In genomic region chr1:17826165-17826488, GRCh38 we compare ENCODE assay signal across 8 cellular contexts.
DNase-seq lines count a peak whose midpoint lies in the region; ATAC-seq and TF ChIP-seq lines count a peak whose summit lies in the region.

No MANE protein-coding gene starts in this region.

- H2AK9ac ChIP-seq in IMR-90 (replicated peaks; ENCODE audit: low read depth, low read length, poor library complexity) = no peak overlapping the region

- H2AFZ ChIP-seq in IMR-90 (replicated peaks; ENCODE audit: low read length, poor library complexity) = no peak overlapping the region

- H3K9me3 Mint-ChIP-seq in stimulated activated memory B cell treated with anti-CD40 and anti-IgM and Interleukin-4, amounts not matched to agents 10 μg/mL and 1 μg/mL and 100 μg/mL, for 72 hours = peaks cover 2% of the 10 kb centered on the region

- H3K4me3 ChIP-seq in IMR-90 (ENCODE audit: insufficient read depth, low read depth, low read length) (no peak overlapping the region), left lung (no peak overlapping the region), upper lobe of right lung (no peak overlapping the region)

- H3K79me1 ChIP-seq in IMR-90 (ENCODE audit: low read depth in 1 of 2, low read length in 2 of 2) = no peaks in the 10 kb centered on the region

- no peak overlapping the region for H3K56ac ChIP-seq in IMR-90 (ENCODE audit: extremely low read depth, insufficient read depth, low read length)

- H3K4me2 ChIP-seq in IMR-90 (ENCODE audit: low read depth, low read length) = no peak overlapping the region

- H2BK5ac ChIP-seq in IMR-90 (ENCODE audit: low read depth, low read length, poor library complexity, severe bottlenecking) = no peak overlapping the region

- H3K9ac ChIP-seq in IMR-90 (ENCODE audit: low read depth, low read length) = no peak overlapping the region

- no peak overlapping the region for H4K8ac ChIP-seq in IMR-90 (ENCODE audit: low read depth in 2 of 2, low read length in 2 of 2)

- H4K20me1 ChIP-seq in IMR-90 (ENCODE audit: insufficient read depth, low read length) = no peaks in the 10 kb centered on the region

- in situ Hi-C loops in IMR-90 (cut with MboI; ENCODE audit: low sequenced_read_pairs) = no loop called here

- H2BK120ac ChIP-seq in IMR-90 (ENCODE audit: low read depth, low read length) = no peak overlapping the region

- peaks cover 75% of the 10 kb centered on the region for H3K27me3 Mint-ChIP-seq in stimulated activated memory B cell treated with anti-CD40 and anti-IgM and Interleukin-4, amounts not matched to agents 10 μg/mL and 1 μg/mL and 100 μg/mL, for 72 hours

- no TSS peak for BruUV-seq in IMR-90 (replicated peaks; lab: Mats Ljungman, UMichigan)

- peak; percentile 66 for TF ChIP-seq RAD21 in IMR-90 (IDR thresholded peaks at IDR 0.05; ENCODE audit: low read length)

- no peaks in the 10 kb centered on the region for H3K9me3 ChIP-seq in IMR-90 (ENCODE audit: control insufficient read depth, insufficient read depth, low read length)
- no peaks in the 10 kb centered on the region for H3K9me3 ChIP-seq in left lung
- no peaks in the 10 kb centered on the region for H3K9me3 ChIP-seq in upper lobe of right lung

- H2BK15ac ChIP-seq in IMR-90 (ENCODE audit: low read depth, low read length) = no peak overlapping the region

- H3K4me3 Mint-ChIP-seq in stimulated activated memory B cell treated with anti-CD40 and anti-IgM and Interleukin-4, amounts not matched to agents 10 μg/mL and 1 μg/mL and 100 μg/mL, for 72 hours = no peak overlapping the region

- H3K23ac ChIP-seq in IMR-90 (ENCODE audit: low read depth, low read length) = no peak overlapping the region

- no peaks in the 10 kb centered on the region for H3K4me1 Mint-ChIP-seq in stimulated activated memory B cell treated with anti-CD40 and anti-IgM and Interleukin-4, amounts not matched to agents 10 μg/mL and 1 μg/mL and 100 μg/mL, for 72 hours

- dilution Hi-C loops in IMR-90 (cut with HindIII; ENCODE audit: low sequenced_read_pairs, unreplicated experiment) = no loop called here

- H3K27ac Mint-ChIP-seq in stimulated activated memory B cell treated with anti-CD40 and anti-IgM and Interleukin-4, amounts not matched to agents 10 μg/mL and 1 μg/mL and 100 μg/mL, for 72 hours = no peak overlapping the region

- H3K9me1 ChIP-seq in IMR-90 (ENCODE audit: insufficient read depth, low read length) = no peaks in the 10 kb centered on the region

- 32% methylated on average over 11 of the region's 16 CpGs; no CpG with 5 or more reads in 1 of the 2 experiments for WGBS in IMR-90 (ENCODE audit: extremely low coverage in 2 of 2, insufficient read length in 1 of 2), 2 experiments

- no peak overlapping the region for H2AK5ac ChIP-seq in IMR-90 (ENCODE audit: low read depth, low read length)

- intact Hi-C loops in IMR-90 (cut with micrococcal nuclease) = loop anchor here (1.0 kb wide), 1 partner anchor 164 kb away; no protein-coding TSS in a partner anchor
- intact Hi-C loops in left lung (cut with DNase I) = loop anchor here in 1 of 2 donors (10.0 kb wide), 1 partner anchor 161 kb away; no protein-coding TSS in a partner anchor
- intact Hi-C loops in upper lobe of right lung (cut with DNase I) = no loop called here

- no peak overlapping the region for H3K14ac ChIP-seq in IMR-90 (replicated peaks; ENCODE audit: low read depth, low read length)

- H4K5ac ChIP-seq in IMR-90 (ENCODE audit: low read depth, low read length) = no peak overlapping the region

- H3K18ac ChIP-seq in IMR-90 (ENCODE audit: low read depth, low read length) = no peak overlapping the region

- no peak overlapping the region for H3K4ac ChIP-seq in IMR-90 (ENCODE audit: low read depth, low read length)

- POLR2A ChIA-PET in IMR-90 (lab: Charles Lee; ENCODE audit: unreplicated experiment) = no interaction called here

- no peak overlapping the region for H2BK20ac ChIP-seq in IMR-90 (ENCODE audit: low read depth, low read length)

- ATAC-seq in IMR-90 (ENCODE audit: low read depth) = peak; percentile 88
- ATAC-seq in left lung = peak; percentile 62
- peak; percentile 66 for ATAC-seq in upper lobe of right lung
- no peak for ATAC-seq in stimulated activated memory B cell treated with anti-CD40 and anti-IgM and Interleukin-4, amounts not matched to agents 10 μg/mL and 1 μg/mL and 100 μg/mL, for 72 hours

- H3K36me3 ChIP-seq in IMR-90 (ENCODE audit: control insufficient read depth, insufficient read depth, low read length) (no peaks in the 10 kb centered on the region), left lung (no peaks in the 10 kb centered on the region), upper lobe of right lung (no peaks in the 10 kb centered on the region)

- no peak for TF ChIP-seq POLR2A in IMR-90 (IDR thresholded peaks at IDR 0.05; ENCODE audit: low read depth, low read length)

- DNase-seq in EL = peak; percentile 49
- DNase-seq in IMR-90 = peak; percentile 17
- peak; percentile 34 for DNase-seq in astrocyte of the hippocampus (ENCODE audit: low read depth, low spot score)
- DNase-seq in left lung = no peak
- peak; percentile 72 for DNase-seq in upper lobe of right lung
- no peak for DNase-seq in NCI-H524 treated with DMSO at 0.1 percent for 48 hours (lab: John Stamatoyannopoulos, UW)
- DNase-seq in cerebellum (ENCODE audit: low spot score) = no peak

- H3K27me3 ChIP-seq in IMR-90 (ENCODE audit: control insufficient read depth, insufficient read depth, low read length) = peaks cover 5% of the 10 kb centered on the region
- H3K27me3 ChIP-seq in left lung = peaks cover 0 to 68% of the 10 kb centered on the region in 2 donors
- peaks cover 31% of the 10 kb centered on the region for H3K27me3 ChIP-seq in upper lobe of right lung

- H3K4me1 ChIP-seq in IMR-90 (ENCODE audit: control insufficient read depth, insufficient read depth, low read length) (no peaks in the 10 kb centered on the region), left lung (no peaks in the 10 kb centered on the region), upper lobe of right lung (no peaks in the 10 kb centered on the region)

- H3K27ac ChIP-seq in IMR-90 (ENCODE audit: insufficient read depth, low read length) = no peak overlapping the region
- H3K27ac ChIP-seq in left lung = no peak overlapping the region
- H3K27ac ChIP-seq in upper lobe of right lung = no peak overlapping the region

- no peaks in the 10 kb centered on the region for H3K36me3 Mint-ChIP-seq in stimulated activated memory B cell treated with anti-CD40 and anti-IgM and Interleukin-4, amounts not matched to agents 10 μg/mL and 1 μg/mL and 100 μg/mL, for 72 hours

- CTCF ChIA-PET in IMR-90 (lab: Yijun Ruan, JAX) = interaction anchor here (0.7 to 1.8 kb wide), 3 partner anchors 9 to 332 kb away, joined by 3 to 9 read pairs (median 3); no protein-coding TSS in a partner anchor

- peak; percentile 60 for TF ChIP-seq CTCF in IMR-90 (conservative IDR thresholded peaks at IDR 0.05; ENCODE audit: low read depth, low read length)
- peak; percentile 48 to 50 for TF ChIP-seq CTCF in left lung (IDR thresholded peaks at IDR 0.05)
- TF ChIP-seq CTCF in upper lobe of right lung (IDR thresholded peaks at IDR 0.05) = peak; percentile 59

- no peak overlapping the region for H4K91ac ChIP-seq in IMR-90 (ENCODE audit: insufficient read depth, low read depth, low read length)

TF ChIP-seq in IMR-90, 13 proteins besides CTCF, POLR2A, EP300 and RAD21:
- TF ChIP-seq CEBPB (IDR thresholded peaks at IDR 0.05; ENCODE audit: low read depth, low read length) = no peak
- no peak for TF ChIP-seq ELK1 (IDR thresholded peaks at IDR 0.05; ENCODE audit: borderline replicate concordance, low read depth, low read length)
- TF ChIP-seq SMC3 (IDR thresholded peaks at IDR 0.05; ENCODE audit: low read depth, low read length) = peak; percentile 70
- no peak for TF ChIP-seq RFX5 (IDR thresholded peaks at IDR 0.05; ENCODE audit: low read depth, low read length)
- TF ChIP-seq FOS (IDR thresholded peaks at IDR 0.05; ENCODE audit: low read depth, low read length) = no peak
- no peak for TF ChIP-seq NFE2L2 (IDR thresholded peaks at IDR 0.05; ENCODE audit: low read depth, low read length)
- 0 out of 2 replicates have a peak, but pooled peaks have one; percentile 27 for TF ChIP-seq MAZ (IDR thresholded peaks at IDR 0.05; ENCODE audit: borderline replicate concordance, low read depth, low read length)
- peak; percentile 47; the same call in 1 of the 2 replicates for TF ChIP-seq USF2 (IDR thresholded peaks at IDR 0.05; ENCODE audit: low read depth, low read length)
- no peak for TF ChIP-seq RCOR1 (IDR thresholded peaks at IDR 0.05; ENCODE audit: insufficient replicate concordance, low read length)
- no peak for TF ChIP-seq BHLHE40 (IDR thresholded peaks at IDR 0.05; ENCODE audit: low read depth, low read length)
- TF ChIP-seq MAFK (IDR thresholded peaks at IDR 0.05; ENCODE audit: low read depth, low read length) = no peak
- TF ChIP-seq CHD1 (IDR thresholded peaks at IDR 0.05; ENCODE audit: low read depth, low read length) = no peak
- TF ChIP-seq MXI1 (IDR thresholded peaks at IDR 0.05; ENCODE audit: borderline replicate concordance, low read depth, low read length) = no peak
TF ChIP-seq in IMR-90: peak in this region for 3.

Comparison
In these comparisons a context has a peak if more than half of its experiments do, and no peak if none do; other contexts are left out.
1. DNase-seq: peak in EL (single experiment), IMR-90 (single experiment), astrocyte of the hippocampus (single experiment) and upper lobe of right lung (single experiment); none in left lung (0 of 2), NCI-H524 treated with DMSO at 0.1 percent for 48 hours (single experiment) and cerebellum (single experiment).
2. Peak in every context shown above with its lines, with median percentiles within 50 percentile points of each other: CTCF ChIP-seq.